Comparison of ENCODE assay signal across 9 cellular contexts in the genomic region with DNA sequence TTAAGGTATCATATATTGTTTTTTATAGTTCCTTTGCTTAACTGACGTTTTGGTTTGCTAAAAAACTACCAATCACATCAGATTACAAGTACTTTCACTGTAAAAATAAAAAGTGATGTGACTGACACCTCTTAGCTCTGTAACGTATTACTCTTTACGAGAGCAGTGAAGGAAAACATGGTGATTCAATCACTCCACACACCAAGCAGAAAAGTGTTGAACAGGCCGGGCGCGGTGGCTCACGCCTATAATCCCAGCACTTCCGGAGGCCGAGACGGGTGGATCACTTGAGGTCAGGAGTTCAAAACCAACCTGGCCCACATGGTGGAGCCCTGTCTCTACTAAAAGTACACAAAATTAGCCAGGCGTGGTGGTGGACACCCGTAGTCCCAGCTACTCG. TPM values are rescaled to one million over a fixed set of nuclear protein-coding genes. Genes with fewer than 3 reads are reported as not detected.
"Had no signal": no experiment of that assay in that cellular context is flagged by ENCODE, and none has a peak within 500 bp of the region (broad histone marks: within the 10 kb centered on the region; RNA-seq: fewer than 3 reads in every experiment).

No MANE protein-coding gene starts in this region.

RNA-seq across cellular contexts. Expression of a gene that starts 39.8 kb away (rescaled TPM):
- total RNA-seq: K562, MCF 10A, NCI-H460, OCI-LY7, PC-9, Right ventricle myocardium inferior, RPMI7951, SJCRH30, SK-MEL-5 had no signal
- polyA plus RNA-seq: K562 had no signal
